ENCODE assay signal across 1 cellular context in genomic region chr1:204036882-204037645, GRCh38.
TF ChIP-seq lines count a peak whose summit lies in the region.

No MANE protein-coding gene starts in this region.

TF ChIP-seq in GM23338, 12 proteins besides CTCF, POLR2A, EP300 and RAD21 (continued from another document):
- TF ChIP-seq ZNF462 (CRISPR knock-in tag; IDR thresholded peaks at IDR 0.05) (no peak), STAT1 (IDR thresholded peaks at IDR 0.05; ENCODE audit: unreplicated experiment) (no peak), POLR2AphosphoS5 (IDR thresholded peaks at IDR 0.05; ENCODE audit: low read depth) (no peak), EZH2 (IDR thresholded peaks at IDR 0.05; ENCODE audit: low read depth, unreplicated experiment) (no peak)
